ENCODE assay signal across 23 cellular contexts in genomic region chr18:3823073-3823472, GRCh38.
"Had no signal": no experiment of that assay in that cellular context is flagged by ENCODE, and none has a peak within 500 bp of the region (broad histone marks: within the 10 kb centered on the region; RNA-seq: fewer than 3 reads in every experiment).

No MANE protein-coding gene starts in this region.

- H3K4me3 ChIP-seq: pancreas, prostate gland, right lobe of liver, sigmoid colon, stomach, thoracic aorta, thyroid gland, tibial nerve, upper lobe of left lung, vagina had no signal

- H3K36me3 ChIP-seq: neutrophil, pancreas, prostate gland, right lobe of liver, sigmoid colon, stomach, thoracic aorta, thyroid gland, tibial nerve, upper lobe of left lung, vagina had no signal

- H3K4me1 ChIP-seq: pancreas, prostate gland, right lobe of liver, sigmoid colon, thyroid gland, upper lobe of left lung, vagina had no signal

- H3K9me3 ChIP-seq: neutrophil, pancreas, prostate gland, right lobe of liver, sigmoid colon, stomach, thoracic aorta, thyroid gland, tibial nerve, upper lobe of left lung, vagina had no signal

- DNase-seq: naive thymus-derived CD8-positive, alpha-beta T cell; nephron progenitor cell; nucleus accumbens; pancreas; right cardiac atrium; right lobe of liver; sigmoid colon; small intestine; stimulated activated CD4-positive, alpha-beta T cell treated with anti-CD3 and anti-CD28 coated beads, Interleukin-15, amount 100 ng/mL, for 24 hours; stimulated activated CD4-positive, alpha-beta T cell treated with anti-CD3 and anti-CD28 coated beads, Interleukin-2, amount 100 ng/mL, for 24 hours; stimulated activated CD4-positive, alpha-beta T cell treated with anti-CD3 and anti-CD28 coated beads, Interleukin-2, amount 100 ng/mL, for 48 hours; stimulated activated CD4-positive, alpha-beta T cell treated with anti-CD3 and anti-CD28 coated beads, Interleukin-4, amount 100 ng/mL, for 24 hours; stimulated activated naive B cell treated with anti-CD40 and anti-IgM and Interleukin-4, amounts not matched to agents 10 μg/mL and 1 μg/mL and 100 μg/mL, for 72 hours; stimulated activated naive CD4-positive, alpha-beta T cell treated with Interleukin-2 at 50 U/mL for 16 hours; stomach; thyroid gland; trophoblast cell; upper lobe of left lung had no signal

- H3K27me3 ChIP-seq: neutrophil, pancreas, right lobe of liver, sigmoid colon, stomach, thyroid gland, tibial nerve, upper lobe of left lung, vagina had no signal

- H3K27ac ChIP-seq: neutrophil, pancreas, prostate gland, right lobe of liver, sigmoid colon, stomach, thoracic aorta, thyroid gland, tibial nerve, upper lobe of left lung, vagina had no signal
